ENCODE assay signal across 9 cellular contexts in the genomic region with DNA sequence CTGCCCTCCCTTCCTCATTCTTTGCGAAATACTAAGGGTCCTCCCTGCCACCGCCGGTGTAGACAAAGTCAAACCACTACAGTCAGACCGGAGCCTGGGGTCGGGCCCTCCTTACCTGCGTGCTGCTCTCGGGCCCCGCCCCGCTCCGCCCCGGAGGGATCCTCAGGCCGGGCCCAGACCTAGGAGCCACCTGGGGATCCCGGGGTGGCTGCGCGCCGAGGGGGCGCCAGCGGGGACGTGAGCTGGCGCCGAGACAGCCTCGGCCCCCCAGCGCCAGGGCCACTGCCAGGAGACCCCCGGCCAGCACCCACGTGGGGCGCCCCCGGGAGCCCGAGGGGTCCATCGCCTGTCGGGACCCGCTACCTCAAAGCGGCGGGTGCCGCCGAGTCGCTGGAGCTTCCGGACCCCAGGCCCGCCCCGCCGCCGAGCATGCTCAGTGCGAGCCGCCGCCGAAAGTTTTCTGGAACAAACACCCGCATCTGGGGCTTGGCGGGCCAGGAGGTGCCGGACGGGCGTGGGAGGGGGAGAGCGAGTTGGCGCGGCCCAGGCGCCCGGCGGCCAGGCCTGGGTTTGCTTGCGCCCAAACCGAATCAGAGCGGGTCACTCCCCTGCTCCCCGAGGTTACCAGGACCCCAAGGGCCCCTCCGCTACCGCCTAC. TPM values are rescaled to one million over a fixed set of nuclear protein-coding genes. Genes with fewer than 3 reads are reported as not detected.
DNase-seq lines count a peak whose midpoint lies in the region; ATAC-seq, FAIRE-seq and TF ChIP-seq lines count a peak whose summit lies in the region.
"Had no signal": no experiment of that assay in that cellular context is flagged by ENCODE, and none has a peak within 500 bp of the region (broad histone marks: within the 10 kb centered on the region; RNA-seq: fewer than 3 reads in every experiment).

Gene EVC2 (minus strand): TSS at position 389 of the 658 bp plus-strand sequence. CDS start 46 bp downstream, at position 343.

- DNase-seq in GM12891 (ENCODE audit: insufficient read length, low spot score) (peak; percentile 42), T-helper 17 cell (peak; percentile 20 to 29 (median 22)), endothelial cell (ENCODE audit: low spot score) (peak; percentile 67), lung microvascular endothelial cell (ENCODE audit: low read depth in 2 of 2) (peak; percentile 50 to 70), NK-92 (lab: John Stamatoyannopoulos, UW; ENCODE audit: unreplicated experiment) (no peak), NCI-H510A (lab: John Stamatoyannopoulos, UW) (no peak)

- H3K27ac ChIP-seq in subcutaneous abdominal adipose tissue (ENCODE audit: low read depth, low read length): peak within 1 kb of the TSS; percentile 62
- H3K27ac ChIP-seq: PC-9 had no signal

- H3K9ac ChIP-seq in subcutaneous abdominal adipose tissue (ENCODE audit: low read length in 5 of 5): peak within 1 kb of the TSS; percentile 35 to 82 (median 76)

- H3K9me3 Mint-ChIP-seq in endothelial cell (ENCODE audit: unreplicated experiment): peaks cover 9% of the 10 kb centered on the region

- peaks cover 11% of the 10 kb centered on the region for H3K4me1 Mint-ChIP-seq in T-helper 17 cell
- peaks cover 28% of the 10 kb centered on the region for H3K4me1 Mint-ChIP-seq in endothelial cell (ENCODE audit: unreplicated experiment)

- no peak for FAIRE-seq in GM12891 (lab: Jason Lieb, UNC)

- peak within 1 kb of the TSS; percentile 65 to 81 (median 72) for H3K4me3 ChIP-seq in subcutaneous abdominal adipose tissue (ENCODE audit: low read depth in 1 of 5, low read length in 5 of 5)
- H3K4me3 ChIP-seq: PC-9 had no signal

- peak within 1 kb of the TSS; percentile 3 for H3K27ac Mint-ChIP-seq in T-helper 17 cell
- peak within 1 kb of the TSS; percentile 48 for H3K27ac Mint-ChIP-seq in endothelial cell (ENCODE audit: unreplicated experiment)

- peak; percentile 48 for ATAC-seq in T-helper 17 cell
- ATAC-seq in HG02852 (IDR thresholded peaks at IDR 0.05; ENCODE audit: unreplicated experiment): no peak

- H3K4me3 Mint-ChIP-seq in T-helper 17 cell (peak within 1 kb of the TSS; percentile 74), endothelial cell (ENCODE audit: unreplicated experiment) (peak within 1 kb of the TSS; percentile 86)

- TF ChIP-seq CTCF in endothelial cell (IDR thresholded peaks at IDR 0.05; ENCODE audit: unreplicated experiment): no peak

- peaks cover 0 to 15% (median 5%) of the 10 kb centered on the region in 5 donors for H3K27me3 ChIP-seq in subcutaneous abdominal adipose tissue (ENCODE audit: control insufficient read depth in 5 of 5, insufficient read depth in 4 of 5, low read length in 5 of 5)

- peaks cover 0 to 6% (median 0%) of the 10 kb centered on the region in 5 donors for H3K36me3 ChIP-seq in subcutaneous abdominal adipose tissue (ENCODE audit: control insufficient read depth in 5 of 5, insufficient read depth in 5 of 5, low read length in 5 of 5)

- TF ChIP-seq POLR2A in GM12891 (IDR thresholded peaks at IDR 0.05; ENCODE audit: low read depth, low read length): no peak

- peaks cover 42% of the 10 kb centered on the region for H3K27me3 Mint-ChIP-seq in T-helper 17 cell
- peaks cover 19% of the 10 kb centered on the region for H3K27me3 Mint-ChIP-seq in endothelial cell (ENCODE audit: unreplicated experiment)

- no peaks in the 10 kb centered on the region for H3K9me3 ChIP-seq in T-helper 17 cell (ENCODE audit: control insufficient read depth, low read length, poor library complexity, severe bottlenecking)
- H3K9me3 ChIP-seq in subcutaneous abdominal adipose tissue (ENCODE audit: control insufficient read depth in 5 of 5, low read length in 5 of 5): no peaks in the 10 kb centered on the region

- H3K4me1 ChIP-seq in subcutaneous abdominal adipose tissue (ENCODE audit: control insufficient read depth in 5 of 5, insufficient read depth in 5 of 5, low read length in 5 of 5): peaks cover 4 to 51% (median 39%) of the 10 kb centered on the region in 5 donors

- H3K36me3 Mint-ChIP-seq in T-helper 17 cell (ENCODE audit: low read depth): peaks cover 3% of the 10 kb centered on the region
- peaks cover 23% of the 10 kb centered on the region for H3K36me3 Mint-ChIP-seq in endothelial cell (ENCODE audit: low read depth, unreplicated experiment)

TF ChIP-seq in GM12891, 5 proteins besides CTCF, POLR2A, EP300 and RAD21:
- TF ChIP-seq PAX5 (IDR thresholded peaks at IDR 0.05; ENCODE audit: insufficient read depth, low read length, severe bottlenecking) (no peak), TAF1 (IDR thresholded peaks at IDR 0.05; ENCODE audit: low read depth, low read length) (no peak), POLR2AphosphoS5 (IDR thresholded peaks at IDR 0.05; ENCODE audit: low read depth, low read length) (no peak), POU2F2 (IDR thresholded peaks at IDR 0.05; ENCODE audit: low read depth, low read length) (no peak), SPI1 (IDR thresholded peaks at IDR 0.05; ENCODE audit: low read depth, low read length) (no peak)

RNA-seq across cellular contexts. Expression of gene EVC2, which starts in this region (rescaled TPM):
- polyA plus RNA-seq in GM12891 (2012; ENCODE audit: low read depth, missing spikeins): 1.2 TPM
- total RNA-seq in T-helper 17 cell: 1 to 10 TPM; 3.6 to 6.8 TPM
- 7.4 TPM for total RNA-seq in endothelial cell (ENCODE audit: unreplicated experiment)
- 6.3 and 10.1 TPM in 2 replicates for total RNA-seq in lung microvascular endothelial cell

Comparison
In these comparisons a context has a peak if more than half of its experiments do, and no peak if none do; other contexts are left out.
1. DNase-seq: peak in GM12891 (single experiment), T-helper 17 cell (3 of 3), endothelial cell (single experiment) and lung microvascular endothelial cell (2 of 2); none in NK-92 (single experiment) and NCI-H510A (single experiment).